Comparison of ENCODE assay signal across 34 cellular contexts in the genomic region with DNA sequence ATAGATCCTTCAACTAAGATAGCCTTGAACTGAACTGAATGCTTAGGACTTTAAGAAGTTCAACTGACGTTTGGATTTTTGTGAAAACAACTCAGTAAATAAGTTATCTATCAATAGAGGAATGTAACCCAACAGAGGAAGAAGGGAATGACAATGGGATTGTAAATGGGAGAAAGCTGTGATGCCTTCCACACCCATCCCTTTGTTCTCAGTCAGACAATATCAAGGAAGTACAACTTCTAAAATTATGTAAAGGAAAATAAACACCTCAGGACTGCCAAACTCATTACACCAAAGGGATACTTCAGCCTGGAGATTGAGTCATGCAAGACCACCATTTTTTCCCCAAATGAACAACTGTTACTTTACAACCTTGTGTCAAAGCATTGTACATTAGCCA. TPM values are rescaled to one million over a fixed set of nuclear protein-coding genes. Genes with fewer than 3 reads are reported as not detected.
"Had no signal": no experiment of that assay in that cellular context is flagged by ENCODE, and none has a peak within 500 bp of the region (broad histone marks: within the 10 kb centered on the region; RNA-seq: fewer than 3 reads in every experiment).

No MANE protein-coding gene starts in this region.

- H3K36me3 Mint-ChIP-seq: activated naive CD4-positive, alpha-beta T cell treated with anti-CD3 and anti-CD28 coated beads, Interleukin-2, amount 50 U/mL, for 24 hours; activated naive CD8-positive, alpha-beta T cell treated with anti-CD3 and anti-CD28 coated beads, Interleukin-2, amount 10 ng/mL, durations not matched to agents 7 days and 5 days; brain; T-cell had no signal

- H3K4me1 Mint-ChIP-seq: activated naive CD4-positive, alpha-beta T cell treated with anti-CD3 and anti-CD28 coated beads, Interleukin-2, amount 50 U/mL, for 24 hours; activated naive CD8-positive, alpha-beta T cell treated with anti-CD3 and anti-CD28 coated beads, Interleukin-2, amount 10 ng/mL, durations not matched to agents 7 days and 5 days; brain; T-cell had no signal

- H3K27ac ChIP-seq: ascending aorta, breast epithelium, cardiac muscle cell, esophagus muscularis mucosa, foreskin keratinocyte, gastrocnemius medialis, WERI-Rb-1 had no signal

- H3K27me3 ChIP-seq: ascending aorta, breast epithelium, cardiac muscle cell, gastrocnemius medialis had no signal

- H3K4me3 Mint-ChIP-seq: activated B cell treated with CpG ODN at 0.5 μM for 24 hours; activated CD8-positive, alpha-beta T cell treated with anti-CD3 and anti-CD28 coated beads for 36 hours; activated naive CD4-positive, alpha-beta T cell treated with anti-CD3 and anti-CD28 coated beads for 36 hours; activated naive CD4-positive, alpha-beta T cell treated with anti-CD3 and anti-CD28 coated beads, Interleukin-2, amount 50 U/mL, for 24 hours; activated naive CD8-positive, alpha-beta T cell treated with anti-CD3 and anti-CD28 coated beads, Interleukin-2, amount 10 ng/mL, durations not matched to agents 7 days and 5 days; activated T-cell treated with anti-CD3 and anti-CD28 coated beads, Interleukin-2, amount 50 U/mL, for 4 hours; brain; effector memory CD8-positive, alpha-beta T cell; T-cell; T-helper 1 cell treated with Interleukin-12 subunit alpha and Interleukin-12 subunit beta and Interleukin-4 antibody, amounts not matched to agents 30 μg/mL and 1 μg/mL, for 36 hours had no signal

- DNase-seq: activated B cell treated with CpG ODN at 0.5 μM for 24 hours; activated CD4-positive, alpha-beta T cell treated with anti-CD3 and anti-CD28 coated beads for 48 hours; activated CD4-positive, alpha-beta T cell treated with anti-CD3 and anti-CD28 coated beads, Interleukin-2, amount 50 U/mL, for 1 hour; activated CD4-positive, alpha-beta T cell treated with anti-CD3 and anti-CD28 coated beads, Interleukin-2, amount 50 U/mL, for 48 hours; activated CD8-positive, alpha-beta memory T cell treated with anti-CD3 and anti-CD28 coated beads for 24 hours; activated CD8-positive, alpha-beta T cell treated with anti-CD3 and anti-CD28 coated beads for 36 hours; activated effector memory CD4-positive, alpha-beta T cell treated with anti-CD3 and anti-CD28 coated beads, Interleukin-2, amount 50 U/mL, for 16 hours; activated naive CD4-positive, alpha-beta T cell treated with anti-CD3 and anti-CD28 coated beads for 36 hours; activated naive CD8-positive, alpha-beta T cell treated with anti-CD3 and anti-CD28 coated beads, Interleukin-2, amount 10 ng/mL, durations not matched to agents 7 days and 5 days; activated T-cell treated with anti-CD3 and anti-CD28 coated beads, Interleukin-2, amount 50 U/mL, for 4 hours; central memory CD4-positive, alpha-beta T cell; cortex of kidney; dermis blood vessel endothelial cell; effector CD4-positive, alpha-beta T cell; effector memory CD8-positive, alpha-beta T cell; erythroblast; foreskin keratinocyte; gastrocnemius medialis; glutamatergic neuron; SW 1271; T-cell; T-helper 9 cell; WERI-Rb-1 had no signal

- H3K9me3 ChIP-seq: ascending aorta, breast epithelium, esophagus muscularis mucosa, gastrocnemius medialis had no signal

- H3K4me3 ChIP-seq: ascending aorta, breast epithelium, cardiac muscle cell, esophagus muscularis mucosa, gastrocnemius medialis had no signal

- ATAC-seq: activated CD4-positive, CD25-positive, alpha-beta regulatory T cell treated with anti-CD3 and anti-CD28 coated beads, Interleukin-2, amount 50 U/mL, for 24 hours; activated CD8-positive, alpha-beta T cell treated with anti-CD3 and anti-CD28 coated beads for 36 hours; activated T-cell treated with anti-CD3 and anti-CD28 coated beads, Interleukin-2, amount 50 U/mL, for 4 hours; effector memory CD8-positive, alpha-beta T cell; foreskin keratinocyte; gastrocnemius medialis; T-cell had no signal

- H3K27me3 Mint-ChIP-seq: activated B cell treated with CpG ODN at 0.5 μM for 24 hours had no signal

- H3K9me3 Mint-ChIP-seq: activated B cell treated with CpG ODN at 0.5 μM for 24 hours; activated CD8-positive, alpha-beta T cell treated with anti-CD3 and anti-CD28 coated beads for 36 hours; activated naive CD4-positive, alpha-beta T cell treated with anti-CD3 and anti-CD28 coated beads for 36 hours; activated naive CD4-positive, alpha-beta T cell treated with anti-CD3 and anti-CD28 coated beads, Interleukin-2, amount 50 U/mL, for 24 hours; activated naive CD8-positive, alpha-beta T cell treated with anti-CD3 and anti-CD28 coated beads, Interleukin-2, amount 10 ng/mL, durations not matched to agents 7 days and 5 days; activated T-cell treated with anti-CD3 and anti-CD28 coated beads, Interleukin-2, amount 50 U/mL, for 4 hours; activated T-helper 2 cell treated with anti-CD3 and anti-CD28 coated beads, Interferon-gamma antibody, Interleukin-2, Interleukin-4, amounts not matched to agents 10 μg/mL and 5 μg/mL and 100 μg/mL, durations not matched to agents 14 hours and 24 hours and 36 hours; brain; effector memory CD8-positive, alpha-beta T cell; T-cell; T-helper 1 cell treated with Interleukin-12 subunit alpha and Interleukin-12 subunit beta and Interleukin-4 antibody, amounts not matched to agents 30 μg/mL and 1 μg/mL, for 36 hours had no signal

- H3K4me1 ChIP-seq: ascending aorta, breast epithelium, esophagus muscularis mucosa, foreskin keratinocyte, gastrocnemius medialis had no signal

- H3K36me3 ChIP-seq: ascending aorta, breast epithelium, cardiac muscle cell, esophagus muscularis mucosa, gastrocnemius medialis, WERI-Rb-1 had no signal

- H3K27ac Mint-ChIP-seq: activated B cell treated with CpG ODN at 0.5 μM for 24 hours; activated CD8-positive, alpha-beta T cell treated with anti-CD3 and anti-CD28 coated beads for 36 hours; activated naive CD4-positive, alpha-beta T cell treated with anti-CD3 and anti-CD28 coated beads for 36 hours; activated naive CD4-positive, alpha-beta T cell treated with anti-CD3 and anti-CD28 coated beads, Interleukin-2, amount 50 U/mL, for 24 hours; activated naive CD8-positive, alpha-beta T cell treated with anti-CD3 and anti-CD28 coated beads, Interleukin-2, amount 10 ng/mL, durations not matched to agents 7 days and 5 days; activated T-helper 2 cell treated with anti-CD3 and anti-CD28 coated beads, Interferon-gamma antibody, Interleukin-2, Interleukin-4, amounts not matched to agents 10 μg/mL and 5 μg/mL and 100 μg/mL, durations not matched to agents 14 hours and 24 hours and 36 hours; brain; effector memory CD8-positive, alpha-beta T cell; T-cell; T-helper 1 cell treated with Interleukin-12 subunit alpha and Interleukin-12 subunit beta and Interleukin-4 antibody, amounts not matched to agents 30 μg/mL and 1 μg/mL, for 36 hours had no signal

RNA-seq across cellular contexts. Expression of a gene that starts 21.1 kb away (rescaled TPM):
- total RNA-seq: activated B cell treated with CpG ODN at 0.5 μM for 24 hours; activated CD8-positive, alpha-beta T cell treated with anti-CD3 and anti-CD28 coated beads for 36 hours; activated naive CD4-positive, alpha-beta T cell treated with anti-CD3 and anti-CD28 coated beads for 36 hours; activated naive CD8-positive, alpha-beta T cell treated with anti-CD3 and anti-CD28 coated beads, Interleukin-2, amount 10 ng/mL, durations not matched to agents 7 days and 5 days; activated T-cell treated with anti-CD3 and anti-CD28 coated beads, Interleukin-2, amount 50 U/mL, for 4 hours; activated T-helper 2 cell treated with anti-CD3 and anti-CD28 coated beads, Interferon-gamma antibody, Interleukin-2, Interleukin-4, amounts not matched to agents 10 μg/mL and 5 μg/mL and 100 μg/mL, durations not matched to agents 14 hours and 24 hours and 36 hours; ascending aorta; breast epithelium; cardiac muscle cell; cerebellum; dermis blood vessel endothelial cell; foreskin keratinocyte; gastrocnemius medialis; T-cell; T-helper 2 cell treated with Interferon-gamma antibody and Interleukin-4, amounts not matched to agents 100 ng/mL and 5 ng/mL, for 36 hours had no signal
- polyA plus RNA-seq: foreskin keratinocyte had no signal

RNA-seq across cellular contexts. Expression of a gene that starts 45.4 kb away (rescaled TPM):
- total RNA-seq: ascending aorta, cardiac muscle cell had no signal
- polyA plus RNA-seq: cardiac muscle cell had no signal
